Comparison of ENCODE assay signal across 10 cellular contexts in genomic region chr5:170986598-170986997, GRCh38.
A peak's percentile ranks its signal among the peaks of the same experiment; 100 is the strongest.
DNase-seq lines count a peak whose midpoint lies in the region; ATAC-seq and TF ChIP-seq lines count a peak whose summit lies in the region.
"Had no signal": no experiment of that assay in that cellular context is flagged by ENCODE, and none has a peak within 500 bp of the region (broad histone marks: within the 10 kb centered on the region; RNA-seq: fewer than 3 reads in every experiment).

No MANE protein-coding gene starts in this region.

- ATAC-seq in HG02973 (IDR thresholded peaks at IDR 0.05; ENCODE audit: unreplicated experiment) (no peak), HG02763 (IDR thresholded peaks at IDR 0.05; ENCODE audit: unreplicated experiment) (no peak)
- ATAC-seq: activated T-helper 17 cell treated with anti-CD3 and anti-CD28 coated beads, Interleukin-2, amount 50 U/mL, for 72 hours had no signal

- H3K4me3 ChIP-seq in NB4 (ENCODE audit: low read depth, low read length) (no peak overlapping the region), kidney epithelial cell (ENCODE audit: low read depth, low read length) (no peak overlapping the region), colonic mucosa (no peak overlapping the region)

- no peak for TF ChIP-seq POLR2A in NB4 (IDR thresholded peaks at IDR 0.05; ENCODE audit: extremely low read depth, insufficient read length)

- TF ChIP-seq CTCF in NB4 (IDR thresholded peaks at IDR 0.05; ENCODE audit: low read depth, low read length) (no peak), kidney epithelial cell (IDR thresholded peaks at IDR 0.05; ENCODE audit: insufficient read depth, low read length, poor library complexity, severe bottlenecking) (peak; percentile 6), colonic mucosa (IDR thresholded peaks at IDR 0.05) (no peak)

- no peaks in the 10 kb centered on the region for H3K9me3 ChIP-seq in colonic mucosa

- no peak overlapping the region for H3K27ac ChIP-seq in colonic mucosa

- DNase-seq in Daoy (ENCODE audit: low read depth): peak; percentile 19
- DNase-seq in NB4 (ENCODE audit: low read depth): peak; percentile 14
- DNase-seq in SW480 (ENCODE audit: low spot score): peak; percentile 33
- no peak for DNase-seq in kidney epithelial cell (ENCODE audit: low read depth)
- no peak for DNase-seq in SKM-1 treated with dmso at 0.1 percent for 144 hours (lab: John Stamatoyannopoulos, UW; ENCODE audit: unreplicated experiment)
- DNase-seq in colonic mucosa: no peak
- DNase-seq: foreskin melanocyte had no signal

- intact Hi-C loops in colonic mucosa (cut with DNase I): no loop called here

- H3K27me3 ChIP-seq in kidney epithelial cell (ENCODE audit: control insufficient read depth, insufficient read depth, low read length) (no peaks in the 10 kb centered on the region), colonic mucosa (no peaks in the 10 kb centered on the region)

- H3K9ac ChIP-seq in colonic mucosa (ENCODE audit: low read depth in 2 of 2, low read length in 2 of 2): no peak overlapping the region

- no peaks in the 10 kb centered on the region for H3K4me1 ChIP-seq in colonic mucosa

- H3K36me3 ChIP-seq in kidney epithelial cell (ENCODE audit: control insufficient read depth, insufficient read depth, low read length) (no peaks in the 10 kb centered on the region), colonic mucosa (no peaks in the 10 kb centered on the region)

Comparison
In these comparisons a context has a peak if more than half of its experiments do, and no peak if none do; other contexts are left out.
1. DNase-seq: peak in Daoy (single experiment), NB4 (single experiment) and SW480 (single experiment); none in kidney epithelial cell (single experiment), SKM-1 treated with dmso at 0.1 percent for 144 hours (single experiment) and colonic mucosa (single experiment).